Comparison of ENCODE assay signal across 1 cellular context in genomic region chr17:40481106-40481505, GRCh38.
A peak's percentile ranks its signal among the peaks of the same experiment; 100 is the strongest.
TF ChIP-seq lines count a peak whose summit lies in the region.

No MANE protein-coding gene starts in this region.

TF ChIP-seq in HepG2, 621 proteins besides CTCF, POLR2A, EP300 and RAD21:
- no peak for TF ChIP-seq ZNF552 (CRISPR knock-in tag; IDR thresholded peaks at IDR 0.05; ENCODE audit: borderline replicate concordance)
- TF ChIP-seq MAFK (conservative IDR thresholded peaks at IDR 0.05 in 1 of 2, IDR thresholded peaks at IDR 0.05 in 1 of 2; ENCODE audit: low read length in 2 of 2) = no peak
- TF ChIP-seq HNF4A (CRISPR knock-in tag; IDR thresholded peaks at IDR 0.05) = peak; percentile 54
- TF ChIP-seq ZBTB7A (CRISPR knock-in tag; IDR thresholded peaks at IDR 0.05) = 0 out of 2 replicates have a peak, but pooled peaks have one; percentile 38
- TF ChIP-seq CSRNP2 (CRISPR knock-in tag; conservative IDR thresholded peaks at IDR 0.05; ENCODE audit: low read depth) = no peak
- TF ChIP-seq ZNF710 (CRISPR knock-in tag; IDR thresholded peaks at IDR 0.05; ENCODE audit: borderline replicate concordance) = peak; percentile 66; the same call in 1 of the 2 replicates
- no peak for TF ChIP-seq ZNF589 (CRISPR knock-in tag; conservative IDR thresholded peaks at IDR 0.05)
- no peak for TF ChIP-seq HMG20B (CRISPR knock-in tag; conservative IDR thresholded peaks at IDR 0.05)
- TF ChIP-seq CEBPB (IDR thresholded peaks at IDR 0.05; ENCODE audit: borderline replicate concordance, low read depth, low read length) = peak; percentile 66
- TF ChIP-seq GMEB2 (CRISPR knock-in tag; IDR thresholded peaks at IDR 0.05; ENCODE audit: low read depth) = no peak
- TF ChIP-seq PHF21A (CRISPR knock-in tag; IDR thresholded peaks at IDR 0.05) = no peak
